Comparison of ENCODE assay signal across 14 cellular contexts in the genomic region with DNA sequence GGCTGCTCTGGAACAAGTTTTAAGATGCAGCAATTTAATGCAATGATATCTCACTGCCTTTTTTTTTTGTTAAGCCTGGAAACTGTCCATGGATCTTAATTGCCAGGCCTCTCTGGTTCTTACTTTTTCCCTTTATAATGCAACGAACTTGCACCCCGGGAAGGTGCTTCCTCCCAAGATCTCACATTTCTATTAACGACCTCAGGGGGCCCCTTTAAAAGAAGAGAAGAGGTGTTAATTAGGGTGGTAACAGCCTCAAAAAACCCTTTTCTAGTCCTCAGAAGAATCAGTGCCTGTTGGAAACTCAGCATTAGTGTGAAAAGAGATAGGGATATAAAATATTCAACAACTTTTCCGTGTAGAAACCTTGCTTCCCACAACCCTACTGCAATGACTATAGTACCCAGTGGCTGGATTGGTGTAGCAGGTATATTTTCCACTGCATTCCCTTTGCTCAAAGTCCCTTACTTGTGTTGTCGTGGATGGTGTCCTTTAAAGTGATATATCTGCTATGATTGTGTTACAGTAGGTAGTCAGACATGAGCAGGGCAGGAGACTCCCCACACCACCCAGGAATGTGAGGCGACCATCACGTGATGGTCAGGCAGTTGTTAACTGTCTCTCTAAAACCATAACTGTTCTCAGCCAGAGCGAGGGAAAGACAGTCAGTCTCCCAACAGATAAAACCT.
DNase-seq lines count a peak whose midpoint lies in the region; ATAC-seq and TF ChIP-seq lines count a peak whose summit lies in the region.
"Had no signal": no experiment of that assay in that cellular context is flagged by ENCODE, and none has a peak within 500 bp of the region (broad histone marks: within the 10 kb centered on the region; RNA-seq: fewer than 3 reads in every experiment).

No MANE protein-coding gene starts in this region.

- DNase-seq in GM23338 (ENCODE audit: low spot score) (peak; percentile 49), WTC11 (ENCODE audit: low spot score) (no peak), neural progenitor cell (ENCODE audit: low spot score) (no peak), NCI-H82 treated with DMSO at 0.1 percent for 48 hours (lab: John Stamatoyannopoulos, UW; ENCODE audit: unreplicated experiment) (no peak), foreskin melanocyte (no peak), left lobe of liver (ENCODE audit: low spot score) (no peak)
- DNase-seq: Caco-2; CD8-positive, alpha-beta T cell; DND-41; GDM1 had no signal

- H3K27ac Mint-ChIP-seq in GM23338 (peak overlapping the region; percentile 74; the same call in 1 of the 2 replicates), WTC11 (peak overlapping the region; percentile 43), neural progenitor cell (no peak overlapping the region)
- H3K27ac Mint-ChIP-seq: CD14-positive monocyte; CD8-positive, alpha-beta T cell had no signal

- H3K27me3 ChIP-seq in GM23338 (ENCODE audit: insufficient read depth) (no peaks in the 10 kb centered on the region), iPS-18a (ENCODE audit: control insufficient read depth, insufficient read depth, low read length) (no peaks in the 10 kb centered on the region), neural progenitor cell (no peaks in the 10 kb centered on the region)

- H3F3A ChIP-seq in GM23338 (replicated peaks; ENCODE audit: low read depth) (peaks cover 4% of the 10 kb centered on the region; the same call in 1 of the 2 replicates), neural progenitor cell (ENCODE audit: low read depth) (peaks cover 6% of the 10 kb centered on the region)

- H3K79me2 ChIP-seq in GM23338 (replicated peaks; ENCODE audit: insufficient read depth) (no peaks in the 10 kb centered on the region), neural progenitor cell (ENCODE audit: low read depth) (no peaks in the 10 kb centered on the region)

- CTCF ChIA-PET in WTC11 (lab: Charles Lee), result no interaction called here

- peaks cover 2% of the 10 kb centered on the region for H3K27me3 Mint-ChIP-seq in GM23338 (ENCODE audit: insufficient read depth, low read depth, poor library complexity)
- peaks cover 3% of the 10 kb centered on the region; the same call in 1 of the 2 replicates for H3K27me3 Mint-ChIP-seq in WTC11 (ENCODE audit: low read depth)
- peaks cover 4% of the 10 kb centered on the region for H3K27me3 Mint-ChIP-seq in neural progenitor cell (ENCODE audit: insufficient read depth, low read depth)

- H3K9ac ChIP-seq in iPS-18a (ENCODE audit: low read length) (no peak overlapping the region), neural progenitor cell (no peak overlapping the region)

- no peak for TF ChIP-seq CTCF in GM23338 (conservative IDR thresholded peaks at IDR 0.05; ENCODE audit: low read depth in 2 of 2)
- no peak for TF ChIP-seq CTCF in WTC11 (IDR thresholded peaks at IDR 0.05)
- no peak for TF ChIP-seq CTCF in neural progenitor cell (IDR thresholded peaks at IDR 0.05)

- no peaks in the 10 kb centered on the region for H3K36me3 ChIP-seq in GM23338 (ENCODE audit: insufficient read depth)
- H3K36me3 ChIP-seq in iPS-18a (ENCODE audit: control insufficient read depth, low read depth, low read length), result no peaks in the 10 kb centered on the region
- no peaks in the 10 kb centered on the region for H3K36me3 ChIP-seq in neural progenitor cell

- H3K36me3 Mint-ChIP-seq in GM23338 (ENCODE audit: low read depth), result no peaks in the 10 kb centered on the region
- H3K36me3 Mint-ChIP-seq in WTC11, result no peaks in the 10 kb centered on the region
- H3K36me3 Mint-ChIP-seq in neural progenitor cell, result no peaks in the 10 kb centered on the region
- H3K36me3 Mint-ChIP-seq: CD8-positive, alpha-beta T cell had no signal

- POLR2A ChIA-PET in WTC11 (lab: Charles Lee), result no interaction called here

- H3K4me1 ChIP-seq in GM23338 (ENCODE audit: insufficient read depth), result peaks cover 43% of the 10 kb centered on the region
- peaks cover 34% of the 10 kb centered on the region for H3K4me1 ChIP-seq in iPS-18a (ENCODE audit: control insufficient read depth, low read depth, low read length)
- H3K4me1 ChIP-seq in neural progenitor cell, result peaks cover 22% of the 10 kb centered on the region

- peaks cover 52% of the 10 kb centered on the region for H3K4me1 Mint-ChIP-seq in GM23338
- H3K4me1 Mint-ChIP-seq in WTC11, result peaks cover 54% of the 10 kb centered on the region
- peaks cover 43% of the 10 kb centered on the region for H3K4me1 Mint-ChIP-seq in neural progenitor cell
- H3K4me1 Mint-ChIP-seq: CD14-positive monocyte had no signal

- no peaks in the 10 kb centered on the region for H3K9me3 ChIP-seq in iPS-18a (ENCODE audit: control insufficient read depth, low read depth, low read length)
- no peaks in the 10 kb centered on the region for H3K9me3 ChIP-seq in neural progenitor cell (ENCODE audit: low read depth)
- H3K9me3 ChIP-seq: Caco-2 had no signal

- H3K4me2 ChIP-seq in GM23338 (peak overlapping the region; percentile 69), neural progenitor cell (peak overlapping the region; percentile 46)

- H2AFZ ChIP-seq in GM23338 (peak overlapping the region; percentile 36; the same call in 1 of the 2 replicates), neural progenitor cell (replicated peaks) (no peak overlapping the region)

- H3K9me2 ChIP-seq in GM23338 (ENCODE audit: insufficient read depth), result no peaks in the 10 kb centered on the region

- H3K27ac ChIP-seq in GM23338 (ENCODE audit: low read depth) (peak overlapping the region; percentile 85), iPS-18a (ENCODE audit: low read length) (no peak overlapping the region), neural progenitor cell (no peak overlapping the region)
- H3K27ac ChIP-seq: 22Rv1 had no signal

- ATAC-seq in GM23338 (peak; percentile 79), WTC11 (peak; percentile 72), GM21381 (IDR thresholded peaks at IDR 0.05; ENCODE audit: unreplicated experiment) (no peak), left lobe of liver (no peak)
- ATAC-seq: CD8-positive, alpha-beta T cell had no signal

- H3K4me3 Mint-ChIP-seq in GM23338 (no peak overlapping the region), WTC11 (no peak overlapping the region; the same call in 1 of the 2 replicates), neural progenitor cell (no peak overlapping the region)
- H3K4me3 Mint-ChIP-seq: CD14-positive monocyte; CD8-positive, alpha-beta T cell had no signal

- H3K4me3 ChIP-seq in GM23338 (peak overlapping the region; percentile 36), iPS-18a (ENCODE audit: low read length) (peak overlapping the region; percentile 15), neural progenitor cell (no peak overlapping the region)

- H3K9me3 Mint-ChIP-seq in GM23338 (no peaks in the 10 kb centered on the region), WTC11 (no peaks in the 10 kb centered on the region), neural progenitor cell (no peaks in the 10 kb centered on the region)
- H3K9me3 Mint-ChIP-seq: CD8-positive, alpha-beta T cell had no signal

- H4K20me1 ChIP-seq in GM23338 (replicated peaks; ENCODE audit: insufficient read depth) (no peaks in the 10 kb centered on the region), neural progenitor cell (ENCODE audit: low read depth) (no peaks in the 10 kb centered on the region)

TF ChIP-seq in GM23338, 12 proteins besides CTCF, POLR2A, EP300 and RAD21:
- TF ChIP-seq POLR2AphosphoS5 (IDR thresholded peaks at IDR 0.05; ENCODE audit: low read depth) (no peak), NANOG (IDR thresholded peaks at IDR 0.05; ENCODE audit: borderline replicate concordance) (no peak; the same call in 1 of the 2 replicates), EZH2phosphoT487 (IDR thresholded peaks at IDR 0.05; ENCODE audit: unreplicated experiment) (no peak)

TF ChIP-seq in WTC11, 78 proteins besides CTCF, POLR2A, EP300 and RAD21 (continues in another document):
- TF ChIP-seq ZNF263 (CRISPR knock-in tag; IDR thresholded peaks at IDR 0.05; ENCODE audit: low read depth), result no peak
- no peak for TF ChIP-seq FOXK1 (CRISPR knock-in tag; IDR thresholded peaks at IDR 0.05)
- TF ChIP-seq, protein P1, sequence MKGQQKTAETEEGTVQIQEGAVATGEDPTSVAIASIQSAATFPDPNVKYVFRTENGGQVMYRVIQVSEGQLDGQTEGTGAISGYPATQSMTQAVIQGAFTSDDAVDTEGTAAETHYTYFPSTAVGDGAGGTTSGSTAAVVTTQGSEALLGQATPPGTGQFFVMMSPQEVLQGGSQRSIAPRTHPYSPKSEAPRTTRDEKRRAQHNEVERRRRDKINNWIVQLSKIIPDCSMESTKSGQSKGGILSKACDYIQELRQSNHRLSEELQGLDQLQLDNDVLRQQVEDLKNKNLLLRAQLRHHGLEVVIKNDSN (CRISPR knock-in tag; IDR thresholded peaks at IDR 0.05), result peak; percentile 67
- TF ChIP-seq KAT7 (CRISPR knock-in tag; IDR thresholded peaks at IDR 0.05; ENCODE audit: borderline replicate concordance), result no peak
- TF ChIP-seq, protein P2, sequence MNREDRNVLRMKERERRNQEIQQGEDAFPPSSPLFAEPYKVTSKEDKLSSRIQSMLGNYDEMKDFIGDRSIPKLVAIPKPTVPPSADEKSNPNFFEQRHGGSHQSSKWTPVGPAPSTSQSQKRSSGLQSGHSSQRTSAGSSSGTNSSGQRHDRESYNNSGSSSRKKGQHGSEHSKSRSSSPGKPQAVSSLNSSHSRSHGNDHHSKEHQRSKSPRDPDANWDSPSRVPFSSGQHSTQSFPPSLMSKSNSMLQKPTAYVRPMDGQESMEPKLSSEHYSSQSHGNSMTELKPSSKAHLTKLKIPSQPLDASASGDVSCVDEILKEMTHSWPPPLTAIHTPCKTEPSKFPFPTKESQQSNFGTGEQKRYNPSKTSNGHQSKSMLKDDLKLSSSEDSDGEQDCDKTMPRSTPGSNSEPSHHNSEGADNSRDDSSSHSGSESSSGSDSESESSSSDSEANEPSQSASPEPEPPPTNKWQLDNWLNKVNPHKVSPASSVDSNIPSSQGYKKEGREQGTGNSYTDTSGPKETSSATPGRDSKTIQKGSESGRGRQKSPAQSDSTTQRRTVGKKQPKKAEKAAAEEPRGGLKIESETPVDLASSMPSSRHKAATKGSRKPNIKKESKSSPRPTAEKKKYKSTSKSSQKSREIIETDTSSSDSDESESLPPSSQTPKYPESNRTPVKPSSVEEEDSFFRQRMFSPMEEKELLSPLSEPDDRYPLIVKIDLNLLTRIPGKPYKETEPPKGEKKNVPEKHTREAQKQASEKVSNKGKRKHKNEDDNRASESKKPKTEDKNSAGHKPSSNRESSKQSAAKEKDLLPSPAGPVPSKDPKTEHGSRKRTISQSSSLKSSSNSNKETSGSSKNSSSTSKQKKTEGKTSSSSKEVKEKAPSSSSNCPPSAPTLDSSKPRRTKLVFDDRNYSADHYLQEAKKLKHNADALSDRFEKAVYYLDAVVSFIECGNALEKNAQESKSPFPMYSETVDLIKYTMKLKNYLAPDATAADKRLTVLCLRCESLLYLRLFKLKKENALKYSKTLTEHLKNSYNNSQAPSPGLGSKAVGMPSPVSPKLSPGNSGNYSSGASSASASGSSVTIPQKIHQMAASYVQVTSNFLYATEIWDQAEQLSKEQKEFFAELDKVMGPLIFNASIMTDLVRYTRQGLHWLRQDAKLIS (CRISPR knock-in tag; IDR thresholded peaks at IDR 0.05; ENCODE audit: borderline replicate concordance), result no peak
- TF ChIP-seq MYBL2 (CRISPR knock-in tag; IDR thresholded peaks at IDR 0.05), result no peak
- no peak for TF ChIP-seq OVOL2 (CRISPR knock-in tag; IDR thresholded peaks at IDR 0.05; ENCODE audit: borderline replicate concordance)

Comparison
In these comparisons a context has a peak if more than half of its experiments do, and no peak if none do; other contexts are left out.
1. ATAC-seq: peak in GM23338 (single experiment) and WTC11 (single experiment); none in GM21381 (single experiment) and left lobe of liver (single experiment).